ENCODE assay signal across 25 cellular contexts in genomic region chr14:31400031-31400638, GRCh38. TPM values are rescaled to one million over a fixed set of nuclear protein-coding genes. Genes with fewer than 3 reads are reported as not detected.
DNase-seq lines count a peak whose midpoint lies in the region; ATAC-seq, FAIRE-seq and TF ChIP-seq lines count a peak whose summit lies in the region.
"Had no signal": no experiment of that assay in that cellular context is flagged by ENCODE, and none has a peak within 500 bp of the region (broad histone marks: within the 10 kb centered on the region; RNA-seq: fewer than 3 reads in every experiment).

No MANE protein-coding gene starts in this region.

- H3K4me3 ChIP-seq in A549, result no peak overlapping the region
- H3K4me3 ChIP-seq: body of pancreas, colonic mucosa, lung, right atrium auricular region, SJSA1 had no signal

- TF ChIP-seq RAD21 in A549 (conservative IDR thresholded peaks at IDR 0.05 in 1 of 2, IDR thresholded peaks at IDR 0.05 in 1 of 2), result no peak

- H3K4me2 ChIP-seq in A549, result no peak overlapping the region

- H3K27me3 Mint-ChIP-seq in activated T-helper 17 cell treated with anti-CD3 and anti-CD28 coated beads, Interleukin-2, amount 50 U/mL, for 72 hours, result no peaks in the 10 kb centered on the region
- H3K27me3 Mint-ChIP-seq: activated naive CD8-positive, alpha-beta T cell; CD8-positive, alpha-beta memory T cell had no signal

- H3K27ac Mint-ChIP-seq in activated T-helper 17 cell treated with anti-CD3 and anti-CD28 coated beads, Interleukin-2, amount 50 U/mL, for 72 hours, result peak overlapping the region; percentile 30
- H3K27ac Mint-ChIP-seq: activated naive CD8-positive, alpha-beta T cell had no signal

- no peaks in the 10 kb centered on the region for H3K9me3 Mint-ChIP-seq in activated T-helper 17 cell treated with anti-CD3 and anti-CD28 coated beads, Interleukin-2, amount 50 U/mL, for 72 hours
- H3K9me3 Mint-ChIP-seq: CD8-positive, alpha-beta memory T cell had no signal

- H3K9me3 ChIP-seq in A549, result no peaks in the 10 kb centered on the region
- H3K9me3 ChIP-seq: body of pancreas, colonic mucosa, right atrium auricular region, SJSA1 had no signal

- H3K4me1 ChIP-seq in A549, result no peaks in the 10 kb centered on the region
- H3K4me1 ChIP-seq: body of pancreas, colonic mucosa, SJSA1 had no signal

- POLR2A ChIA-PET in A549 (lab: Yijun Ruan, JAX), result no interaction called here

- TF ChIP-seq EP300 in A549 (IDR thresholded peaks at IDR 0.05), result no peak

- peaks cover 4% of the 10 kb centered on the region for H3K4me1 Mint-ChIP-seq in activated T-helper 17 cell treated with anti-CD3 and anti-CD28 coated beads, Interleukin-2, amount 50 U/mL, for 72 hours

- H3K36me3 Mint-ChIP-seq in activated T-helper 17 cell treated with anti-CD3 and anti-CD28 coated beads, Interleukin-2, amount 50 U/mL, for 72 hours (ENCODE audit: low read depth), result peaks cover 43% of the 10 kb centered on the region

- peak; percentile 54 for FAIRE-seq in A549 (lab: Jason Lieb, UNC)
- FAIRE-seq: H54 had no signal

- H3K27ac ChIP-seq in A549, result no peak overlapping the region
- H3K27ac ChIP-seq: body of pancreas, colonic mucosa, right atrium auricular region, SJSA1 had no signal

- WGBS in A549 (ENCODE audit: missing lambda C conversion rate), result 91% methylated on average over 5 of the region's 5 CpGs

- peak overlapping the region; percentile 49 for H3K4me3 Mint-ChIP-seq in activated T-helper 17 cell treated with anti-CD3 and anti-CD28 coated beads, Interleukin-2, amount 50 U/mL, for 72 hours
- H3K4me3 Mint-ChIP-seq: activated naive CD8-positive, alpha-beta T cell; CD8-positive, alpha-beta memory T cell had no signal

- no peak for TF ChIP-seq POLR2A in A549 (IDR thresholded peaks at IDR 0.05; ENCODE audit: low read length)

- no peak for ATAC-seq in A549
- peak; percentile 61 for ATAC-seq in GM18502 (IDR thresholded peaks at IDR 0.05; ENCODE audit: poor library complexity, unreplicated experiment)
- ATAC-seq in HG02798 (IDR thresholded peaks at IDR 0.05; ENCODE audit: poor library complexity, unreplicated experiment), result peak; percentile 49
- peak; percentile 76 for ATAC-seq in activated T-helper 17 cell treated with anti-CD3 and anti-CD28 coated beads, Interleukin-2, amount 50 U/mL, for 72 hours (replicated peaks)
- ATAC-seq: body of pancreas, Panc1 had no signal

- no peak for DNase-seq in A549 (ENCODE audit: low read depth in 1 of 2, low spot score in 1 of 2)
- DNase-seq in mesenteric fat pad (ENCODE audit: low spot score), result no peak
- DNase-seq in NCI-H524 treated with DMSO at 0.1 percent for 48 hours (lab: John Stamatoyannopoulos, UW), result no peak
- DNase-seq in GM10266 (ENCODE audit: extremely low spot score), result no peak
- no peak for DNase-seq in NCI-H1930 (lab: John Stamatoyannopoulos, UW)
- DNase-seq: activated CD8-positive, alpha-beta memory T cell treated with anti-CD3 and anti-CD28 coated beads, Interleukin-2, amount 50 U/mL, for 4 hours; body of pancreas; CD8-positive, alpha-beta memory T cell; colonic mucosa; DMS53; islet precursor cell; KG1; MV-4-11; NCI-H187 treated with DMSO at 0.1 percent for 48 hours; NCI-H345; occipital lobe had no signal

- TF ChIP-seq CTCF in A549 (IDR thresholded peaks at IDR 0.05) (no peak), GM10266 (IDR thresholded peaks at IDR 0.05; ENCODE audit: control insufficient read depth, insufficient read depth, low read depth, missing control alignments) (no peak)

- CTCF ChIA-PET in A549 (lab: Yijun Ruan, JAX), result interaction anchor here (1.1 kb wide), 1 partner anchor 18 kb away, joined by 3 read pairs; no protein-coding TSS in a partner anchor

TF ChIP-seq in A549, 52 proteins besides CTCF, POLR2A, EP300 and RAD21:
- TF ChIP-seq EHF (CRISPR knock-in tag; IDR thresholded peaks at IDR 0.05) (no peak), SREBF2 (IDR thresholded peaks at IDR 0.05) (no peak), HDAC2 (IDR thresholded peaks at IDR 0.05) (no peak), CBX2 (IDR thresholded peaks at IDR 0.05; ENCODE audit: borderline replicate concordance, low read depth) (no peak), JUN (IDR thresholded peaks at IDR 0.05) (no peak), BCL3 (IDR thresholded peaks at IDR 0.05) (no peak), REST (IDR thresholded peaks at IDR 0.05) (no peak), NR3C1 (IDR thresholded peaks at IDR 0.05) (no peak), ESRRA (IDR thresholded peaks at IDR 0.05; ENCODE audit: borderline replicate concordance, low read length) (no peak), EHMT2 (IDR thresholded peaks at IDR 0.05; ENCODE audit: low read depth) (no peak)

RNA-seq across cellular contexts. Expression of gene HEATR5A, which starts 20.2 kb away (rescaled TPM):
- polyA plus RNA-seq in A549 (2011; rRNA removed) (47.1 and 49.5 TPM in 2 replicates), A549 (2017; fragmentation: RNase III; extraction: RNeasy Plus Mini Kit Qiagen cat#74134 plus additional on column Dnase treatment) (23.4 to 29.5 TPM (median 25.3 TPM) in 3 replicates)
- 8.8 and 9.1 TPM in 2 replicates for polyA plus RNA-seq in A549 (2012; cell fraction: cytosol; rRNA removed)
- 7.0 and 9.4 TPM in 2 replicates for polyA plus RNA-seq in A549 (2012; cell fraction: nucleus; rRNA removed)
- 54.6 and 56.2 TPM in 2 replicates for polyA minus RNA-seq in A549 (2011; rRNA and poly(A)+ RNA removed)
- total RNA-seq in activated T-helper 17 cell treated with anti-CD3 and anti-CD28 coated beads, Interleukin-2, amount 50 U/mL, for 72 hours, result 10 to 100 TPM; 16.4 to 23.8 TPM
- 56.7 TPM for total RNA-seq in mesenteric fat pad

RNA-seq across cellular contexts. Expression of gene DTD2, which starts 57.2 kb away (rescaled TPM):
- 26.3 and 39.5 TPM in 2 replicates for polyA plus RNA-seq in A549 (2011; rRNA removed)
- 17.5 and 23.6 TPM in 2 replicates for polyA plus RNA-seq in A549 (2012; cell fraction: cytosol; rRNA removed)
- 14.6 and 14.9 TPM in 2 replicates for polyA plus RNA-seq in A549 (2012; cell fraction: nucleus; rRNA removed)
- 24.9 to 29.6 TPM (median 28.5 TPM) in 3 replicates for polyA plus RNA-seq in A549 (2017; fragmentation: RNase III; extraction: RNeasy Plus Mini Kit Qiagen cat#74134 plus additional on column Dnase treatment)
- polyA minus RNA-seq in A549 (2011; rRNA and poly(A)+ RNA removed), result 11.7 and 11.9 TPM in 2 replicates
- total RNA-seq in activated T-helper 17 cell treated with anti-CD3 and anti-CD28 coated beads, Interleukin-2, amount 50 U/mL, for 72 hours, result 10 to 100 TPM; 13.7 to 22.4 TPM
- 30.0 TPM for total RNA-seq in mesenteric fat pad

Comparison
In these comparisons a context has a peak if more than half of its experiments do, and no peak if none do; other contexts are left out.
1. ATAC-seq: peak in GM18502 (single experiment), HG02798 (single experiment) and activated T-helper 17 cell treated with anti-CD3 and anti-CD28 coated beads, Interleukin-2, amount 50 U/mL, for 72 hours (single experiment); none in A549 (0 of 2).